25 cellular contexts compared by ENCODE assay signal in genomic region chr4:3563403-3563802, GRCh38. TPM values are rescaled to one million over a fixed set of nuclear protein-coding genes. Genes with fewer than 3 reads are reported as not detected.
A peak's percentile ranks its signal among the peaks of the same experiment; 100 is the strongest.
DNase-seq lines count a peak whose midpoint lies in the region; ATAC-seq, FAIRE-seq and TF ChIP-seq lines count a peak whose summit lies in the region.
"Had no signal": no experiment of that assay in that cellular context is flagged by ENCODE, and none has a peak within 500 bp of the region (broad histone marks: within the 10 kb centered on the region; RNA-seq: fewer than 3 reads in every experiment).

No MANE protein-coding gene starts in this region.

- H3K27ac ChIP-seq in A549 (no peak overlapping the region), osteoblast (ENCODE audit: low read depth, low read length) (no peak overlapping the region)
- H3K27ac ChIP-seq: 22Rv1; BLaER1 treated with 17β-estradiol and CSF1 and Interleukin-3, amounts not matched to agents 10 nM and 100 nM had no signal

- no peak for ATAC-seq in A549
- ATAC-seq in left lobe of liver = no peak
- ATAC-seq in HG03378 (IDR thresholded peaks at IDR 0.05; ENCODE audit: unreplicated experiment) = no peak

- no peaks in the 10 kb centered on the region for H3K79me2 ChIP-seq in osteoblast (ENCODE audit: insufficient read depth, low read length)

- 68% methylated on average over 17 of the region's 24 CpGs for WGBS in A549 (ENCODE audit: missing lambda C conversion rate)

- POLR2A ChIA-PET in A549 (lab: Yijun Ruan, JAX) = no interaction called here

- no peak for TF ChIP-seq POLR2A in A549 (IDR thresholded peaks at IDR 0.05; ENCODE audit: low read length)

- DNase-seq in NCI-H82 (lab: John Stamatoyannopoulos, UW) (peak; percentile 13), NCI-H82 treated with DMSO at 0.1 percent for 48 hours (lab: John Stamatoyannopoulos, UW; ENCODE audit: unreplicated experiment) (no peak), A549 (ENCODE audit: low read depth in 1 of 2, low spot score in 1 of 2) (no peak), left lobe of liver (ENCODE audit: low spot score) (peak; percentile 35), osteoblast (ENCODE audit: insufficient read length, low spot score, missing footprints) (peak; percentile 25), SW480 (ENCODE audit: low spot score) (no peak)
- no peak for DNase-seq in stimulated activated naive CD4-positive, alpha-beta T cell (lab: John Stamatoyannopoulos, UW)
- DNase-seq: ACHN; AML-193; BE2C; Calu3; CD4-positive, alpha-beta T cell; CD8-positive, alpha-beta memory T cell; DMS53; DMS79 treated with DMSO at 0.1 percent for 48 hours; GF-D8; H7; HCEC 1CT had no signal

- no peak for TF ChIP-seq RAD21 in A549 (conservative IDR thresholded peaks at IDR 0.05 in 1 of 2, IDR thresholded peaks at IDR 0.05 in 1 of 2)

- H3K4me3 ChIP-seq in A549 (no peak overlapping the region), osteoblast (ENCODE audit: insufficient read depth, low read length) (no peak overlapping the region)
- H3K4me3 ChIP-seq: BLaER1 treated with 17β-estradiol and CSF1 and Interleukin-3, amounts not matched to agents 10 nM and 100 nM had no signal

- no peaks in the 10 kb centered on the region for H3K27me3 ChIP-seq in osteoblast (ENCODE audit: insufficient read depth, low read length)
- H3K27me3 ChIP-seq: BE2C had no signal

- no peak overlapping the region for H3K4me2 ChIP-seq in A549
- H3K4me2 ChIP-seq in osteoblast (ENCODE audit: insufficient read depth, low read length) = no peak overlapping the region
- H3K4me2 ChIP-seq: BLaER1 treated with 17β-estradiol and CSF1 and Interleukin-3, amounts not matched to agents 10 nM and 100 nM had no signal

- H4K20me1 ChIP-seq in osteoblast (ENCODE audit: insufficient read depth, low read length) = no peaks in the 10 kb centered on the region
- H4K20me1 ChIP-seq: BLaER1 treated with 17β-estradiol and CSF1 and Interleukin-3, amounts not matched to agents 10 nM and 100 nM had no signal

- H3K9me3 ChIP-seq in A549 = no peaks in the 10 kb centered on the region
- H3K9me3 ChIP-seq in osteoblast (ENCODE audit: low read depth, low read length) = no peaks in the 10 kb centered on the region
- H3K9me3 ChIP-seq: BE2C had no signal

- no peak overlapping the region for H2AFZ ChIP-seq in osteoblast (ENCODE audit: low read length)

- no peak for TF ChIP-seq CTCF in A549 (IDR thresholded peaks at IDR 0.05)
- TF ChIP-seq CTCF in osteoblast (IDR thresholded peaks at IDR 0.05; ENCODE audit: extremely low read depth, low read depth, low read length) = no peak

- TF ChIP-seq EP300 in A549 (IDR thresholded peaks at IDR 0.05) = no peak

- H3K36me3 ChIP-seq in osteoblast (ENCODE audit: insufficient read depth, low read length) = no peaks in the 10 kb centered on the region
- H3K36me3 ChIP-seq: BE2C; BLaER1 treated with 17β-estradiol and CSF1 and Interleukin-3, amounts not matched to agents 10 nM and 100 nM had no signal

- no peaks in the 10 kb centered on the region for H3K4me1 ChIP-seq in A549
- H3K4me1 ChIP-seq in osteoblast (ENCODE audit: insufficient read depth, low read length) = no peaks in the 10 kb centered on the region
- H3K4me1 ChIP-seq: BE2C had no signal

- CTCF ChIA-PET in A549 (lab: Yijun Ruan, JAX) = interaction anchor here (2.3 kb wide), 1 partner anchor 317 kb away, joined by 6 read pairs; no protein-coding TSS in a partner anchor

- FAIRE-seq in A549 (lab: Jason Lieb, UNC) = no peak
- FAIRE-seq: A204.1, GM12891, GM18507, H1 had no signal

TF ChIP-seq in A549, 52 proteins besides CTCF, POLR2A, EP300 and RAD21:
- TF ChIP-seq TFCP2L1 (CRISPR knock-in tag; IDR thresholded peaks at IDR 0.05) (no peak), PHF8 (IDR thresholded peaks at IDR 0.05; ENCODE audit: borderline replicate concordance, low read depth) (no peak), RFX5 (IDR thresholded peaks at IDR 0.05) (no peak), CEBPB (IDR thresholded peaks at IDR 0.05) (no peak), NR3C1 (IDR thresholded peaks at IDR 0.05) (no peak)
- TF ChIP-seq, protein P1, sequence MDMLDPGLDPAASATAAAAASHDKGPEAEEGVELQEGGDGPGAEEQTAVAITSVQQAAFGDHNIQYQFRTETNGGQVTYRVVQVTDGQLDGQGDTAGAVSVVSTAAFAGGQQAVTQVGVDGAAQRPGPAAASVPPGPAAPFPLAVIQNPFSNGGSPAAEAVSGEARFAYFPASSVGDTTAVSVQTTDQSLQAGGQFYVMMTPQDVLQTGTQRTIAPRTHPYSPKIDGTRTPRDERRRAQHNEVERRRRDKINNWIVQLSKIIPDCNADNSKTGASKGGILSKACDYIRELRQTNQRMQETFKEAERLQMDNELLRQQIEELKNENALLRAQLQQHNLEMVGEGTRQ (IDR thresholded peaks at IDR 0.05) = peak; percentile 56

RNA-seq across cellular contexts. Expression of gene LRPAP1, which starts 31.2 kb away (rescaled TPM):
- polyA plus RNA-seq in A549 (2011; rRNA removed) (60.7 and 64.3 TPM in 2 replicates), A549 (2017; fragmentation: RNase III; extraction: RNeasy Plus Mini Kit Qiagen cat#74134 plus additional on column Dnase treatment) (79.1 to 81.1 TPM (median 80.1 TPM) in 3 replicates)
- 85.6 and 89.7 TPM in 2 replicates for polyA plus RNA-seq in A549 (2012; cell fraction: cytosol; rRNA removed)
- 100 and 139 TPM in 2 replicates for polyA plus RNA-seq in A549 (2012; cell fraction: nucleus; rRNA removed)
- 16.5 and 22.0 TPM in 2 replicates for polyA minus RNA-seq in A549 (2011; rRNA and poly(A)+ RNA removed)
- total RNA-seq in left lobe of liver (72.6 TPM), osteoblast (79.3 and 82.9 TPM in 2 replicates)

Comparison
In these comparisons a context has a peak if more than half of its experiments do, and no peak if none do; other contexts are left out.
1. DNase-seq: peak in NCI-H82 (single experiment), left lobe of liver (single experiment) and osteoblast (single experiment); none in NCI-H82 treated with DMSO at 0.1 percent for 48 hours (single experiment), A549 (0 of 2), stimulated activated naive CD4-positive, alpha-beta T cell (0 of 6) and SW480 (single experiment).